In genomic region chr21:25296239-25296638, GRCh38 we compare ENCODE assay signal across 1 cellular context.
TF ChIP-seq lines count a peak whose summit lies in the region.

No MANE protein-coding gene starts in this region.

TF ChIP-seq in GM12878, 131 proteins besides CTCF, POLR2A, EP300 and RAD21 (continued from another document):
- TF ChIP-seq USF1 (IDR thresholded peaks at IDR 0.05; ENCODE audit: borderline replicate concordance, extremely low read length, insufficient read depth, low read depth, low read length) = peak; percentile 18
